In the genomic region with DNA sequence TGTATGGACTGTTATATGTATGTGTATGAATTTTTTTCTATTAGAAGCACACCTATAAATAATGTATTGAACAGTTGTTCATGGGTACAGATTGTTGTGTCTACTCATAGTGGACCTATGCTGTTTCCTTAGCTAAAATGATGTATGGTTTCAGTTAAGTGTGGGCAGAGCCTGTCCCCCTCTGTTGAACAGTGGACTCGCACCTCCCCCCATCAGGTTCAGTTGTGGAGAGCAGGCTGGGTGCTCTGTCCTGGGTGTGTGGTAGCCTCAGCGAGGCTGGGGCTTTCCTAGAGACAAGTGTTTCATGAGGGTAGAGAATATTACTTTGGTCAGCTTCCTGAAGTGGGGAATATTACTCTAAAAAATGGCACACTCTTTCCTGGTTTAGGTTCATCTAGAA, we compare ENCODE assay signal across 1 cellular context.
TF ChIP-seq lines count a peak whose summit lies in the region.

No MANE protein-coding gene starts in this region.

TF ChIP-seq in WTC11, 78 proteins besides CTCF, POLR2A, EP300 and RAD21 (continued from another document):
- TF ChIP-seq, protein P1, sequence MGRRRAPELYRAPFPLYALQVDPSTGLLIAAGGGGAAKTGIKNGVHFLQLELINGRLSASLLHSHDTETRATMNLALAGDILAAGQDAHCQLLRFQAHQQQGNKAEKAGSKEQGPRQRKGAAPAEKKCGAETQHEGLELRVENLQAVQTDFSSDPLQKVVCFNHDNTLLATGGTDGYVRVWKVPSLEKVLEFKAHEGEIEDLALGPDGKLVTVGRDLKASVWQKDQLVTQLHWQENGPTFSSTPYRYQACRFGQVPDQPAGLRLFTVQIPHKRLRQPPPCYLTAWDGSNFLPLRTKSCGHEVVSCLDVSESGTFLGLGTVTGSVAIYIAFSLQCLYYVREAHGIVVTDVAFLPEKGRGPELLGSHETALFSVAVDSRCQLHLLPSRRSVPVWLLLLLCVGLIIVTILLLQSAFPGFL (CRISPR knock-in tag; IDR thresholded peaks at IDR 0.05; ENCODE audit: borderline replicate concordance): no peak
- TF ChIP-seq ZNF671 (CRISPR knock-in tag; IDR thresholded peaks at IDR 0.05): no peak
- no peak for TF ChIP-seq NFE2L1 (CRISPR knock-in tag; IDR thresholded peaks at IDR 0.05)
